Comparison of ENCODE assay signal across 15 cellular contexts in the genomic region with DNA sequence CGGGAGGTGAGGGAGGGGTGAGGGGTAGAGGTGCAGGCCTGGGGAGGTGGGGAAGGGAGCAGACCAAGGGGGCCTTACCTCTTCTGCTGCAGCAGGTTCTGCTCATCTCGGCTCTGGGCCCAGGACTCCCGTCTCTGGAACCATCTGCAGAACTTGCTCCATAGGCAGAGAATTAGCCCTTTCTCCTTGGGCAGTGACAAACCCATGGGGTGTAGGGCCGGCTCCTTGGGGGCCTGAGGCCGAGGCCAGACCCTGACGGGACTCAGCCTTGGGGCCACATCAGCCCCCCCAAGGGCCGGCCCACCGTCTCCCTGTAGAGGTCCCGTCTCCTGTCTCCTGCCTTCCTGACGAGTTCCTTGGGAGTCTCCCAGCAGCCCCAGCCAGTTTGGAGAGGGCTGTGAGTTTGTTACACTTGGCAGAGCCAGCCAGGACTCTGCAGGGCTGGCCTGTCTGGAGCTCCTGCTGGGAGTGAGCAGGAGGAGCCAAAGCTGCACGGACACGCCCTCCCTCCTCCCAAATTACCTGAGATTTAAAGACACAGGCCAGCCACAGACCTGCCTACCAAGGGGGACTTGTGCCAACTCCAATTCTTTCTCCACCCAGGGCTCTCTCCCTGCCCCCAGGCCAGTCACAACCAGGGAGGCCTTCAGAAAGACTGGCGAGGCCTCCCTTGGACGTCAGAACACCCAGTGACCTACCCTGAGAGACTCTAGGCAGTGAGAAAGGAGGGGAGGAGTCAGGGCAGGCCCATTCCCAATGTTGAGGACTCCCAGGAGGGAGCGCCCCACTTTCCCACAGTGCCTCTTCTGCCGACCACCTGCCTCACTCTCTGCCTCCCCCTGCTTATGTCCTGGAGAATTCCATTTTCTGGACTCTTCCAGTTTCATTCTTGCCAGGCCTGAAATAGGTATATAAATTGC. TPM values are rescaled to one million over a fixed set of nuclear protein-coding genes. Genes with fewer than 3 reads are reported as not detected.
DNase-seq lines count a peak whose midpoint lies in the region; ATAC-seq and TF ChIP-seq lines count a peak whose summit lies in the region.
"Had no signal": no experiment of that assay in that cellular context is flagged by ENCODE, and none has a peak within 500 bp of the region (broad histone marks: within the 10 kb centered on the region; RNA-seq: fewer than 3 reads in every experiment).

A gene (minus strand): TSS at position 435 of the 920 bp plus-strand sequence.

- H4K91ac ChIP-seq in neuronal stem cell (ENCODE audit: low read depth, low read length, poor library complexity) = no peak within 1 kb of the TSS

- no peak within 1 kb of the TSS for H2BK120ac ChIP-seq in neuronal stem cell (ENCODE audit: low read depth, low read length)

- H3K18ac ChIP-seq in neuronal stem cell (ENCODE audit: low read length) = no peak within 1 kb of the TSS

- H2AK5ac ChIP-seq in neuronal stem cell (ENCODE audit: low read depth, low read length) = no peak within 1 kb of the TSS

- H3K79me1 ChIP-seq in neuronal stem cell (ENCODE audit: low read depth, low read length) = no peaks in the 10 kb centered on the region

- H3K27me3 Mint-ChIP-seq in Caco-2 (ENCODE audit: insufficient read depth, unreplicated experiment) = no peaks in the 10 kb centered on the region

- H3K36me3 ChIP-seq in Caco-2 (ENCODE audit: control insufficient read depth, insufficient read depth, low read length) (no peaks in the 10 kb centered on the region), OCI-LY3 (replicated peaks; ENCODE audit: low read depth, low read length) (no peaks in the 10 kb centered on the region), neuronal stem cell (replicated peaks in 1 of 2; ENCODE audit: control insufficient read depth in 2 of 2, insufficient read depth in 2 of 2, low read length in 2 of 2) (no peaks in the 10 kb centered on the region), osteoblast (ENCODE audit: insufficient read depth, low read length) (no peaks in the 10 kb centered on the region)

- TF ChIP-seq CTCF in Caco-2 (IDR thresholded peaks at IDR 0.05; ENCODE audit: insufficient read depth in 1 of 2, low read depth in 1 of 2, low read length in 1 of 2, severe bottlenecking in 1 of 2, unreplicated experiment in 1 of 2) (no peak), OCI-LY3 (IDR thresholded peaks at IDR 0.05; ENCODE audit: low read depth, low read length) (no peak), osteoblast (IDR thresholded peaks at IDR 0.05; ENCODE audit: extremely low read depth, low read depth, low read length) (no peak)

- H3K4me1 Mint-ChIP-seq in Caco-2 (ENCODE audit: low read depth, unreplicated experiment) = peaks cover 8% of the 10 kb centered on the region
- H3K4me1 Mint-ChIP-seq: naive thymus-derived CD4-positive, alpha-beta T cell had no signal

- H3K79me2 ChIP-seq in OCI-LY3 (ENCODE audit: low read length) (no peaks in the 10 kb centered on the region), osteoblast (ENCODE audit: insufficient read depth, low read length) (no peaks in the 10 kb centered on the region)

- CTCF ChIA-PET in Caco-2 (lab: Charles Lee) = interaction anchor here (0.6 to 1.6 kb wide), 4 partner anchors 12 to 330 kb away, joined by 3 to 6 read pairs (median 4); no protein-coding TSS in a partner anchor

- BruUV-seq in Caco-2 (replicated peaks; lab: Mats Ljungman, UMichigan) = no TSS peak

- H3K4me3 Mint-ChIP-seq in Caco-2 (ENCODE audit: unreplicated experiment) = no peak within 1 kb of the TSS
- H3K4me3 Mint-ChIP-seq: naive thymus-derived CD4-positive, alpha-beta T cell had no signal

- H3K27ac ChIP-seq in OCI-LY3 (ENCODE audit: low read length) (no peak within 1 kb of the TSS), neuronal stem cell (replicated peaks; ENCODE audit: low read length) (no peak within 1 kb of the TSS), osteoblast (ENCODE audit: low read depth, low read length) (no peak within 1 kb of the TSS)

- no peak within 1 kb of the TSS for H4K8ac ChIP-seq in neuronal stem cell (ENCODE audit: low read depth, low read length)

- WGBS in neuronal stem cell (ENCODE audit: extremely low coverage in 2 of 2, insufficient read length in 2 of 2, insufficient replicate concordance in 1 of 2), 2 donors = no CpG with 5 or more reads among the region's 16 CpGs

- peak; percentile 92 for ATAC-seq in esophagus mucosa
- ATAC-seq in HG03097 (IDR thresholded peaks at IDR 0.05; ENCODE audit: low FRiP score, unreplicated experiment) = no peak
- ATAC-seq: naive thymus-derived CD4-positive, alpha-beta T cell had no signal

- H3K4me2 ChIP-seq in OCI-LY3 (ENCODE audit: low read length) (peak within 1 kb of the TSS; percentile 32; the same call in 1 of the 2 replicates), neuronal stem cell (ENCODE audit: insufficient read depth, low read length, poor library complexity, severe bottlenecking) (no peak within 1 kb of the TSS), osteoblast (ENCODE audit: insufficient read depth, low read length) (no peak within 1 kb of the TSS)

- H3K4ac ChIP-seq in neuronal stem cell (ENCODE audit: low read length) = no peak within 1 kb of the TSS

- H3K4me3 ChIP-seq in Caco-2 (ENCODE audit: low read depth, low read length) (no peak within 1 kb of the TSS), OCI-LY3 (ENCODE audit: low read length) (no peak within 1 kb of the TSS), neuronal stem cell (ENCODE audit: low read length in 2 of 2) (no peak within 1 kb of the TSS), osteoblast (ENCODE audit: insufficient read depth, low read length) (no peak within 1 kb of the TSS)

- no peak within 1 kb of the TSS for H2BK12ac ChIP-seq in neuronal stem cell (ENCODE audit: low read length)

- H4K20me1 ChIP-seq in OCI-LY3 (ENCODE audit: insufficient read depth, low read length) (no peaks in the 10 kb centered on the region), osteoblast (ENCODE audit: insufficient read depth, low read length) (no peaks in the 10 kb centered on the region)

- H3K23ac ChIP-seq in neuronal stem cell (ENCODE audit: low read depth, low read length, poor library complexity) = no peak within 1 kb of the TSS

- H3K36me3 Mint-ChIP-seq in Caco-2 (ENCODE audit: insufficient read depth, unreplicated experiment) = no peaks in the 10 kb centered on the region
- H3K36me3 Mint-ChIP-seq: naive thymus-derived CD4-positive, alpha-beta T cell had no signal

- H3K27me3 ChIP-seq in Caco-2 (replicated peaks; ENCODE audit: control insufficient read depth, insufficient read depth, low read length) (no peaks in the 10 kb centered on the region), OCI-LY3 (ENCODE audit: low read depth, low read length) (peaks cover under 1% of the 10 kb centered on the region; the same call in 1 of the 2 replicates), neuronal stem cell (ENCODE audit: control insufficient read depth in 3 of 3, insufficient read depth in 3 of 3, low read depth in 1 of 3, low read length in 3 of 3) (peaks cover 0 to 2% (median 0%) of the 10 kb centered on the region in 3 experiments), osteoblast (ENCODE audit: insufficient read depth, low read length) (peaks cover 6% of the 10 kb centered on the region)

- intact Hi-C loops in Caco-2 (cut with micrococcal nuclease; ENCODE audit: unreplicated experiment) = no loop called here

- no peak within 1 kb of the TSS for H2BK15ac ChIP-seq in neuronal stem cell (ENCODE audit: low read length)

- POLR2A ChIA-PET in Caco-2 (lab: Charles Lee) = no interaction called here

- H3K9me3 Mint-ChIP-seq in Caco-2 (ENCODE audit: unreplicated experiment) = peaks cover 2% of the 10 kb centered on the region

- H2AFZ ChIP-seq in OCI-LY3 (ENCODE audit: low read depth, low read length) (no peak within 1 kb of the TSS), neuronal stem cell (ENCODE audit: low read length) (peak within 1 kb of the TSS; percentile 3), osteoblast (ENCODE audit: low read length) (no peak within 1 kb of the TSS)

- DNase-seq in Caco-2 (peak; percentile 41 to 64), neuronal stem cell (ENCODE audit: low spot score) (no peak), osteoblast (ENCODE audit: insufficient read length, low spot score, missing footprints) (no peak), GOT3 (lab: John Stamatoyannopoulos, UW) (no peak), DMS114 treated with DMSO at 0.1 percent for 48 hours (lab: John Stamatoyannopoulos, UW; ENCODE audit: unreplicated experiment) (no peak)
- DNase-seq: GDM1; hypothalamus; MV-4-11; naive thymus-derived CD4-positive, alpha-beta T cell; NCI-H446; SHP77; stimulated activated CD4-positive, alpha-beta T cell treated with anti-CD3 and anti-CD28 coated beads, Interleukin-12 subunit alpha, Interleukin-12 subunit beta, amount 100 ng/mL, for 4 hours had no signal

- H3K9me3 ChIP-seq in Caco-2 = no peaks in the 10 kb centered on the region
- no peaks in the 10 kb centered on the region for H3K9me3 ChIP-seq in OCI-LY3 (ENCODE audit: insufficient read depth, low read length)
- peaks cover 0 to under 1% of the 10 kb centered on the region in 2 donors for H3K9me3 ChIP-seq in neuronal stem cell (replicated peaks in 1 of 2; ENCODE audit: control insufficient read depth in 2 of 2, insufficient read depth in 1 of 2, low read depth in 1 of 2, low read length in 2 of 2)
- H3K9me3 ChIP-seq in osteoblast (ENCODE audit: low read depth, low read length) = no peaks in the 10 kb centered on the region

- H3K9ac ChIP-seq in OCI-LY3 (ENCODE audit: low read length) (no peak within 1 kb of the TSS), neuronal stem cell (ENCODE audit: low read depth, low read length, poor library complexity) (no peak within 1 kb of the TSS)

- H2BK5ac ChIP-seq in neuronal stem cell (ENCODE audit: low read length) = no peak within 1 kb of the TSS

- no peak within 1 kb of the TSS for H3K14ac ChIP-seq in neuronal stem cell (ENCODE audit: low read length)

- H3K27ac Mint-ChIP-seq in Caco-2 (ENCODE audit: unreplicated experiment) = no peak within 1 kb of the TSS

- H3K4me1 ChIP-seq in Caco-2 = peaks cover 35% of the 10 kb centered on the region
- H3K4me1 ChIP-seq in OCI-LY3 (ENCODE audit: low read length) = peaks cover 39% of the 10 kb centered on the region
- H3K4me1 ChIP-seq in neuronal stem cell (ENCODE audit: control insufficient read depth in 2 of 2, insufficient read depth in 1 of 2, low read depth in 1 of 2, low read length in 2 of 2) = peaks cover 0 to 2% of the 10 kb centered on the region in 2 donors
- no peaks in the 10 kb centered on the region for H3K4me1 ChIP-seq in osteoblast (ENCODE audit: insufficient read depth, low read length)

RNA-seq across cellular contexts. Expression of the gene that starts here (rescaled TPM):
- 2.3 and 4.0 TPM in 2 replicates for total RNA-seq in Caco-2 (2022)
- total RNA-seq in esophagus mucosa = 0.68 TPM
- polyA plus RNA-seq in neuronal stem cell (2013, experiment 1 of 2) = 0.04 TPM
- 0.06 TPM for polyA plus RNA-seq in neuronal stem cell (2013, experiment 2 of 2)
- not detected in 2 replicates for total RNA-seq in osteoblast
- polyA plus RNA-seq: naive thymus-derived CD4-positive, alpha-beta T cell had no signal

Comparison
In these comparisons a context has a peak if more than half of its experiments do, and no peak if none do; other contexts are left out.
1. Peak in ATAC-seq in esophagus mucosa; RNA of the gene not detected or under 1 TPM.
2. DNase-seq: peak in Caco-2 (2 of 2); none in neuronal stem cell (single experiment), osteoblast (single experiment), GOT3 (single experiment) and DMS114 treated with DMSO at 0.1 percent for 48 hours (single experiment).